8 cellular contexts compared by ENCODE assay signal in genomic region chr20:53934421-53935352, GRCh38.
DNase-seq lines count a peak whose midpoint lies in the region; ATAC-seq and TF ChIP-seq lines count a peak whose summit lies in the region.

No MANE protein-coding gene starts in this region.

- no peaks in the 10 kb centered on the region for H3K27me3 Mint-ChIP-seq in H9 (ENCODE audit: low read depth)
- H3K27me3 Mint-ChIP-seq in naive thymus-derived CD8-positive, alpha-beta T cell: no peaks in the 10 kb centered on the region

- H4K20me1 ChIP-seq in H9 (ENCODE audit: control insufficient read depth, insufficient read depth, insufficient read length): no peaks in the 10 kb centered on the region

- no CpG with 5 or more reads among the region's 6 CpGs for WGBS in H9 (ENCODE audit: extremely low coverage, insufficient read length, low lambda C conversion rate)

- no peak overlapping the region for H2BK20ac ChIP-seq in H9 (ENCODE audit: low read depth, low read length, poor library complexity, severe bottlenecking)

- no peak overlapping the region for H3K4ac ChIP-seq in H9 (ENCODE audit: low read depth, low read length)

- no peaks in the 10 kb centered on the region for H3K27me3 ChIP-seq in H9 (ENCODE audit: insufficient read depth, low read length)
- H3K27me3 ChIP-seq in Panc1 (ENCODE audit: control insufficient read depth, insufficient read depth, low read length): no peaks in the 10 kb centered on the region
- no peaks in the 10 kb centered on the region for H3K27me3 ChIP-seq in dorsolateral prefrontal cortex

- no peaks in the 10 kb centered on the region for H3K9me3 ChIP-seq in H9 (ENCODE audit: control insufficient read depth, low read depth, low read length)
- no peaks in the 10 kb centered on the region for H3K9me3 ChIP-seq in Panc1 (ENCODE audit: control insufficient read depth, insufficient read depth, low read depth, low read length)

- in situ Hi-C loops in Panc1 (cut with HindIII; ENCODE audit: low pct_unique_long_range_greater_than_20kb, low sequenced_read_pairs): no loop called here

- H3K36me3 Mint-ChIP-seq in H9 (ENCODE audit: insufficient read depth in 1 of 3, low read depth in 3 of 3): no peaks in the 10 kb centered on the region
- H3K36me3 Mint-ChIP-seq in naive thymus-derived CD8-positive, alpha-beta T cell: no peaks in the 10 kb centered on the region

- peak; percentile 87 for DNase-seq in GM03348 (ENCODE audit: low spot score)
- no peak for DNase-seq in H9
- no peak for DNase-seq in Panc1 (ENCODE audit: low read depth, low spot score)
- peak; percentile 80 for DNase-seq in dermis blood vessel endothelial cell
- DNase-seq in naive thymus-derived CD8-positive, alpha-beta T cell: peak in 3 of 10 donors; percentile 24 to 31 (median 28)
- DNase-seq in NCI-H1105 treated with DMSO at 0.1 percent for 48 hours (lab: John Stamatoyannopoulos, UW): no peak
- DNase-seq in NCI-H524 treated with DMSO at 0.1 percent for 48 hours (lab: John Stamatoyannopoulos, UW): no peak
- DNase-seq in dorsolateral prefrontal cortex: no peak

- H3K27ac Mint-ChIP-seq in H9: peak overlapping the region in 1 of 3 experiments; percentile 56; a peak in 4 of 7 replicates
- H3K27ac Mint-ChIP-seq in naive thymus-derived CD8-positive, alpha-beta T cell: peak overlapping the region; percentile 41 to 94 (median 78)

- no peak overlapping the region for H3K4me3 ChIP-seq in Panc1 (ENCODE audit: low read depth in 2 of 2, low read length in 2 of 2)
- H3K4me3 ChIP-seq in dorsolateral prefrontal cortex: no peak overlapping the region

- H3K9me3 Mint-ChIP-seq in H9: no peaks in the 10 kb centered on the region
- H3K9me3 Mint-ChIP-seq in naive thymus-derived CD8-positive, alpha-beta T cell: no peaks in the 10 kb centered on the region

- no peak overlapping the region for H3K23ac ChIP-seq in H9 (ENCODE audit: insufficient read length, low read depth, low read length)

- intact Hi-C loops in Panc1 (cut with micrococcal nuclease; ENCODE audit: unreplicated experiment): no loop called here
- intact Hi-C loops in dorsolateral prefrontal cortex (cut with DNase I): no loop called here

- H3K9ac ChIP-seq in H9 (ENCODE audit: extremely low read depth, insufficient read length, low read length): no peak overlapping the region

- peaks cover 30 to 31% of the 10 kb centered on the region in 2 experiments for H3K4me1 Mint-ChIP-seq in H9
- H3K4me1 Mint-ChIP-seq in naive thymus-derived CD8-positive, alpha-beta T cell: peaks cover 30 to 80% (median 47%) of the 10 kb centered on the region in 4 donors

- H2AK5ac ChIP-seq in H9 (ENCODE audit: insufficient read length, low read length): no peak overlapping the region

- no peak overlapping the region for H2BK15ac ChIP-seq in H9 (ENCODE audit: low read depth, low read length)

- no peak overlapping the region for H2BK120ac ChIP-seq in H9 (ENCODE audit: low read depth, low read length, poor library complexity, severe bottlenecking)

- H2BK12ac ChIP-seq in H9 (ENCODE audit: insufficient read length, low read depth, low read length): no peak overlapping the region

- H3K79me2 ChIP-seq in H9 (ENCODE audit: insufficient read depth, low read length): no peaks in the 10 kb centered on the region

- CTCF ChIA-PET in Panc1 (lab: Charles Lee): interaction anchor here (0.6 to 0.7 kb wide), 2 partner anchors 134 to 288 kb away, joined by 4 read pairs; no protein-coding TSS in a partner anchor

- peak overlapping the region; percentile 63 for H2AFZ ChIP-seq in H9 (ENCODE audit: low read length)

- no peak overlapping the region for H4K5ac ChIP-seq in H9 (ENCODE audit: insufficient read length, low read depth, low read length)

- BruUV-seq in Panc1 (replicated peaks; lab: Mats Ljungman, UMichigan): no TSS peak

- peaks cover 4% of the 10 kb centered on the region; the same call in 1 of the 2 replicates for H3K4me1 ChIP-seq in H9 (ENCODE audit: insufficient read depth, low read length)
- H3K4me1 ChIP-seq in Panc1 (ENCODE audit: control insufficient read depth, insufficient read depth, low read length): peaks cover 45% of the 10 kb centered on the region

- peak overlapping the region in 1 of 2 experiments; percentile 13; a peak in 1 of 5 replicates for H3K4me3 Mint-ChIP-seq in H9
- H3K4me3 Mint-ChIP-seq in naive thymus-derived CD8-positive, alpha-beta T cell: peak overlapping the region; percentile 38 to 80 (median 74)

- POLR2A ChIA-PET in Panc1 (lab: Charles Lee): interaction anchor here (0.6 to 0.8 kb wide), 4 partner anchors 16 to 200 kb away, joined by 3 to 7 read pairs (median 4); no protein-coding TSS in a partner anchor
- POLR2A ChIA-PET in naive thymus-derived CD8-positive, alpha-beta T cell (lab: Charles Lee): interaction anchor here (0.5 to 2.4 kb wide), 17 partner anchors 11 to 525 kb away, joined by 3 to 13 read pairs (median 5); partner anchors contain the start of gene ZNF217

- H3K4me2 ChIP-seq in H9 (ENCODE audit: insufficient read depth, insufficient read length, low read length): no peak overlapping the region

- H2BK5ac ChIP-seq in H9 (ENCODE audit: insufficient read length, low read length): no peak overlapping the region

- H3T11ph ChIP-seq in H9 (ENCODE audit: low read length): no peak overlapping the region

- H3K14ac ChIP-seq in H9 (ENCODE audit: insufficient read depth, low read length): no peak overlapping the region

- no peak overlapping the region for H4K8ac ChIP-seq in H9 (replicated peaks; ENCODE audit: insufficient read length, low read depth, low read length)

- H3K27ac ChIP-seq in H9 (ENCODE audit: insufficient read length, low read depth, low read length): no peak overlapping the region
- peak overlapping the region; percentile 100 for H3K27ac ChIP-seq in Panc1 (ENCODE audit: low read length)
- peak overlapping the region in 25 of 59 donors; percentile 0 to 64 (median 27) for H3K27ac ChIP-seq in dorsolateral prefrontal cortex

- H3K18ac ChIP-seq in H9 (ENCODE audit: insufficient read length, low read depth, low read length): no peak overlapping the region

- peak; percentile 63; the same call in 1 of the 2 replicates for ATAC-seq in Panc1
- peak; percentile 69 to 73 for ATAC-seq in naive thymus-derived CD8-positive, alpha-beta T cell

- TF ChIP-seq CTCF in H9 (conservative IDR thresholded peaks at IDR 0.05): no peak
- TF ChIP-seq CTCF in Panc1 (IDR thresholded peaks at IDR 0.05): no peak
- no peak for TF ChIP-seq CTCF in dorsolateral prefrontal cortex (IDR thresholded peaks at IDR 0.05 in 54 of 56, conservative IDR thresholded peaks at IDR 0.05 in 2 of 56; ENCODE audit: low read depth in 1 of 56, partially characterized antibody in 56 of 56)

- H4K91ac ChIP-seq in H9 (ENCODE audit: insufficient read length, low read depth, low read length): no peak overlapping the region

- no peak overlapping the region for H3K56ac ChIP-seq in H9 (ENCODE audit: insufficient read length, low read depth, low read length)

- no peaks in the 10 kb centered on the region for H3K23me2 ChIP-seq in H9 (ENCODE audit: insufficient read length, low read depth, low read length, poor library complexity, severe bottlenecking)

- H3K79me1 ChIP-seq in H9 (ENCODE audit: insufficient read depth, low read depth, low read length, poor library complexity, severe bottlenecking): no peaks in the 10 kb centered on the region

- no peaks in the 10 kb centered on the region for H3K36me3 ChIP-seq in Panc1 (ENCODE audit: control insufficient read depth, insufficient read depth, low read length)

Comparison
In these comparisons a context has a peak if more than half of its experiments do, and no peak if none do; other contexts are left out.
1. DNase-seq: peak in GM03348 (single experiment) and dermis blood vessel endothelial cell (single experiment); none in H9 (single experiment), Panc1 (single experiment), NCI-H1105 treated with DMSO at 0.1 percent for 48 hours (single experiment), NCI-H524 treated with DMSO at 0.1 percent for 48 hours (single experiment) and dorsolateral prefrontal cortex (0 of 10).